Comparison of ENCODE assay signal across 22 cellular contexts in the genomic region with DNA sequence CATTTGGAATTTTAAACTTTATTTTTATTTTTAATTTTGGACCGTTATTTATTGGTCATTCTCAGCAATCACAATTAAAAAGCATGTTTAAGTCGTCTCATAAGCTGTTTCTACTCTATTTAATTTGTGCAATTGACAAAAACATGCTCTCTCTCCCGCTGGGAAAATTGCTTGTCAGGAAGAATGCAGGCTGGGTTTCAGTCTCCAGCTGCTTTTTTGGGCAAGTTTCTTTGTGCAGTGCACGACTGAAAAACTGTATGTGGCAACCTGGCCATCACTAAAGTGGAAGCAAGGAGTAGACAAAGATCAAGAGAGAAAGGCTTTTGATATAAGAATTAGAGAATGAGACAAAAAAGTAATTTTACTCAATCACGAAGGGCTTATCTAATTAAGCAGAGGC.
"Had no signal": no experiment of that assay in that cellular context is flagged by ENCODE, and none has a peak within 500 bp of the region (broad histone marks: within the 10 kb centered on the region; RNA-seq: fewer than 3 reads in every experiment).

No MANE protein-coding gene starts in this region.

- H3K4me1 ChIP-seq: gastroesophageal sphincter, heart right ventricle, psoas muscle, sigmoid colon, spleen, upper lobe of right lung had no signal

- H3K4me3 ChIP-seq: gastroesophageal sphincter, heart right ventricle, ovary, psoas muscle, sigmoid colon, spleen, thoracic aorta, upper lobe of right lung had no signal

- H3K27me3 ChIP-seq: gastroesophageal sphincter, heart right ventricle, ovary, sigmoid colon, spleen, upper lobe of right lung had no signal

- H3K27ac ChIP-seq: gastroesophageal sphincter, heart right ventricle, ovary, psoas muscle, sigmoid colon, spleen, thoracic aorta, upper lobe of right lung had no signal

- ATAC-seq: activated T-cell treated with anti-CD3 and anti-CD28 coated beads, Interleukin-2, amount 50 U/mL, for 72 hours; esophagus mucosa; gastroesophageal sphincter; heart right ventricle; left ventricle myocardium superior; psoas muscle; stimulated activated memory B cell treated with anti-CD40 and anti-IgM and Interleukin-4, amounts not matched to agents 10 μg/mL and 1 μg/mL and 100 μg/mL, for 72 hours; upper lobe of right lung had no signal

- H3K9me3 ChIP-seq: ovary, sigmoid colon, thoracic aorta, upper lobe of right lung had no signal

- DNase-seq: activated CD4-positive, CD25-positive, alpha-beta regulatory T cell treated with anti-CD3 and anti-CD28 coated beads, Interleukin-2, amount 50 U/mL, for 72 hours; activated CD8-positive, alpha-beta memory T cell treated with anti-CD3 and anti-CD28 coated beads for 24 hours; activated effector memory CD4-positive, alpha-beta T cell treated with anti-CD3 and anti-CD28 coated beads, Interleukin-2, amount 50 U/mL, for 16 hours; activated naive CD4-positive, alpha-beta T cell treated with anti-CD3 and anti-CD28 coated beads, Interleukin-2, amount 50 U/mL, for 16 hours; activated T-cell treated with anti-CD3 and anti-CD28 coated beads, Interleukin-2, amount 50 U/mL, for 72 hours; aorta; cerebellar nuclear complex; cortex of kidney; effector CD4-positive, alpha-beta T cell; heart right ventricle; left ventricle myocardium superior; ovary; psoas muscle; sigmoid colon; spleen; stimulated activated CD4-positive, alpha-beta T cell treated with anti-CD3 and anti-CD28 coated beads, Interleukin-4, amount 100 ng/mL, for 4 hours; T1000; upper lobe of right lung had no signal
